Comparison of ENCODE assay signal across 11 cellular contexts in genomic region chr17:47717845-47718621, GRCh38. TPM values are rescaled to one million over a fixed set of nuclear protein-coding genes. Genes with fewer than 3 reads are reported as not detected.
DNase-seq lines count a peak whose midpoint lies in the region; ATAC-seq and TF ChIP-seq lines count a peak whose summit lies in the region.
"Had no signal": no experiment of that assay in that cellular context is flagged by ENCODE, and none has a peak within 500 bp of the region (broad histone marks: within the 10 kb centered on the region; RNA-seq: fewer than 3 reads in every experiment).

No MANE protein-coding gene starts in this region.

- peaks cover 0 to 91% (median 0%) of the 10 kb centered on the region in 11 experiments; a peak in 6 of 22 replicates for H4K20me1 ChIP-seq in BLaER1 treated with 17β-estradiol and CSF1 and Interleukin-3, amounts not matched to agents 10 nM and 100 nM

- no peaks in the 10 kb centered on the region for H3K36me3 ChIP-seq in BLaER1 treated with 17β-estradiol and CSF1 and Interleukin-3, amounts not matched to agents 10 nM and 100 nM
- H3K36me3 ChIP-seq in HEK293 (ENCODE audit: control insufficient read depth in 2 of 2, insufficient read depth in 1 of 2, low read length in 2 of 2), result no peaks in the 10 kb centered on the region
- H3K36me3 ChIP-seq: uterus had no signal

- H3K4me2 ChIP-seq in BLaER1 treated with 17β-estradiol and CSF1 and Interleukin-3, amounts not matched to agents 10 nM and 100 nM, result peak overlapping the region; percentile 70 to 92 (median 86)

- DNase-seq in activated CD4-positive, alpha-beta T cell treated with anti-CD3 and anti-CD28 coated beads, Interleukin-2, amount 50 U/mL, for 48 hours, result peak; percentile 40 to 56
- DNase-seq in kidney tubule cell (ENCODE audit: low spot score) (peak; percentile 63), lower leg skin (ENCODE audit: low spot score in 2 of 2) (no peak), middle frontal gyrus (ENCODE audit: extremely low spot score, low spot score) (no peak)
- DNase-seq: EL, uterus had no signal

- CTCF ChIA-PET in HEK293 (lab: Yijun Ruan, JAX), result interaction anchor here (0.5 to 2.7 kb wide), 15 partner anchors 8 to 882 kb away, joined by 3 to 25 read pairs (median 3); partner anchors contain the start of gene TBX21

- WGBS in lower leg skin, 2 donors, result 28 to 33% methylated on average over 12 of the region's 12 CpGs

- no peaks in the 10 kb centered on the region for H3K9me3 ChIP-seq in BLaER1 treated with 17β-estradiol and CSF1 and Interleukin-3, amounts not matched to agents 10 nM and 100 nM (replicated peaks in 1 of 11)
- H3K9me3 ChIP-seq in HEK293 (ENCODE audit: control insufficient read depth, insufficient read depth, low read depth, low read length), result no peaks in the 10 kb centered on the region
- H3K9me3 ChIP-seq: uterus had no signal

- POLR2A ChIA-PET in HEK293 (lab: Yijun Ruan, JAX), result interaction anchor here (0.6 to 1.7 kb wide), 4 partner anchors 10 to 21 kb away, joined by 3 to 9 read pairs (median 4); no protein-coding TSS in a partner anchor

- no peak overlapping the region for H3K9ac ChIP-seq in BLaER1 treated with 17β-estradiol and CSF1 and Interleukin-3, amounts not matched to agents 10 nM and 100 nM

- ATAC-seq in GM18519 (IDR thresholded peaks at IDR 0.05; ENCODE audit: low FRiP score, unreplicated experiment) (no peak), HG03432 (IDR thresholded peaks at IDR 0.05; ENCODE audit: unreplicated experiment) (no peak)

- H3K27ac ChIP-seq in BLaER1 treated with 17β-estradiol and CSF1 and Interleukin-3, amounts not matched to agents 10 nM and 100 nM, result peak overlapping the region in 3 of 11 experiments; percentile 1 to 44 (median 5); a peak in 1 of 22 replicates
- H3K27ac ChIP-seq in HEK293 (ENCODE audit: extremely low read depth, low read depth, low read length), result no peak overlapping the region
- H3K27ac ChIP-seq: uterus had no signal

- H3K4me3 ChIP-seq in BLaER1 treated with 17β-estradiol and CSF1 and Interleukin-3, amounts not matched to agents 10 nM and 100 nM, result no peak overlapping the region
- H3K4me3 ChIP-seq in HEK293 (ENCODE audit: low read depth, low read length), result no peak overlapping the region
- no peak overlapping the region for H3K4me3 ChIP-seq in lower leg skin (ENCODE audit: low read depth, poor library complexity, severe bottlenecking)
- H3K4me3 ChIP-seq: uterus had no signal

- intact Hi-C loops in lower leg skin (cut with DNase I; ENCODE audit: low total_unique reads), result no loop called here

- TF ChIP-seq POLR2A in lower leg skin (IDR thresholded peaks at IDR 0.05), result no peak

- peaks cover 0 to 68% (median 0%) of the 10 kb centered on the region in 11 experiments; a peak in 7 of 22 replicates for H3K27me3 ChIP-seq in BLaER1 treated with 17β-estradiol and CSF1 and Interleukin-3, amounts not matched to agents 10 nM and 100 nM

- H3K4me1 ChIP-seq in BLaER1 treated with 17β-estradiol and CSF1 and Interleukin-3, amounts not matched to agents 10 nM and 100 nM, result peaks cover 67 to 96% (median 94%) of the 10 kb centered on the region in 10 experiments
- H3K4me1 ChIP-seq in HEK293 (ENCODE audit: control insufficient read depth, insufficient read depth, low read length), result peaks cover 2% of the 10 kb centered on the region
- H3K4me1 ChIP-seq: uterus had no signal

- TF ChIP-seq CTCF in HEK293 (tag by site-specific recombination; IDR thresholded peaks at IDR 0.05), result no peak
- TF ChIP-seq CTCF in lower leg skin (IDR thresholded peaks at IDR 0.05), result no peak

TF ChIP-seq in HEK293, 187 proteins besides CTCF, POLR2A, EP300 and RAD21:
- TF ChIP-seq GLIS2 (tag by site-specific recombination; IDR thresholded peaks at IDR 0.05) (0 out of 2 replicates have a peak, but pooled peaks have one; percentile 12), SP3 (tag by site-specific recombination; IDR thresholded peaks at IDR 0.05) (0 out of 2 replicates have a peak, but pooled peaks have one; percentile 8), GLIS1 (tag by site-specific recombination; IDR thresholded peaks at IDR 0.05) (peak; percentile 41), ZNF266 (tag by site-specific recombination; IDR thresholded peaks at IDR 0.05; ENCODE audit: low read depth) (no peak), ZNF837 (tag by site-specific recombination; IDR thresholded peaks at IDR 0.05) (no peak), ZNF747 (tag by site-specific recombination; IDR thresholded peaks at IDR 0.05) (0 out of 2 replicates have a peak, but pooled peaks have one; percentile 64), ZNF24 (tag by site-specific recombination; IDR thresholded peaks at IDR 0.05) (no peak), ZNF677 (tag by site-specific recombination; IDR thresholded peaks at IDR 0.05) (no peak), ZFP69B (tag by site-specific recombination; IDR thresholded peaks at IDR 0.05) (no peak), ZIC2 (tag by site-specific recombination; IDR thresholded peaks at IDR 0.05) (peak; percentile 46; the same call in 1 of the 2 replicates), ZNF366 (tag by site-specific recombination; conservative IDR thresholded peaks at IDR 0.05) (0 out of 2 replicates have a peak, but pooled peaks have one; percentile 27), EGR2 (tag by site-specific recombination; IDR thresholded peaks at IDR 0.05; ENCODE audit: low read depth) (peak; percentile 39; the same call in 1 of the 2 replicates), SP2 (tag by site-specific recombination; IDR thresholded peaks at IDR 0.05) (0 out of 2 replicates have a peak, but pooled peaks have one; percentile 28)

RNA-seq across cellular contexts. Expression of gene TBX21, which starts 15.0 kb away (rescaled TPM):
- 1 to 10 TPM in 2 of 4 donors, under 1 TPM in 1, not detected in 1; 0.12 to 1.9 (median 1.2) TPM for total RNA-seq in lower leg skin
- total RNA-seq: myocyte had no signal

RNA-seq across cellular contexts. Expression of gene TBKBP1, which starts 24.1 kb away (rescaled TPM):
- 10 to 100 TPM in 2 of 4 donors, 1 to 10 TPM in 2; 7.1 to 14.7 (median 9.3) TPM for total RNA-seq in lower leg skin

Comparison
In these comparisons a context has a peak if more than half of its experiments do, and no peak if none do; other contexts are left out.
1. DNase-seq: peak in activated CD4-positive, alpha-beta T cell treated with anti-CD3 and anti-CD28 coated beads, Interleukin-2, amount 50 U/mL, for 48 hours (2 of 2) and kidney tubule cell (single experiment); none in lower leg skin (0 of 2) and middle frontal gyrus (single experiment).